In genomic region chr6:27592107-27592480, GRCh38 we compare ENCODE assay signal across 10 cellular contexts.
DNase-seq lines count a peak whose midpoint lies in the region; ATAC-seq, FAIRE-seq and TF ChIP-seq lines count a peak whose summit lies in the region.
"Had no signal": no experiment of that assay in that cellular context is flagged by ENCODE, and none has a peak within 500 bp of the region (broad histone marks: within the 10 kb centered on the region; RNA-seq: fewer than 3 reads in every experiment).

No MANE protein-coding gene starts in this region.

- TF ChIP-seq CTCF in HepG2 (CRISPR knock-in tag; IDR thresholded peaks at IDR 0.05) (no peak), right lobe of liver (IDR thresholded peaks at IDR 0.05) (no peak), endodermal cell (conservative IDR thresholded peaks at IDR 0.05) (peak; percentile 46), CD14-positive monocyte (IDR thresholded peaks at IDR 0.05) (no peak)

- in situ Hi-C loops in HepG2 (cut with HindIII; ENCODE audit: extremely low pct_ligation_motif_present, low pct_unique_long_range_greater_than_20kb), result no loop called here

- CTCF ChIA-PET in HepG2 (lab: Yijun Ruan, JAX; ENCODE audit: low intra/inter-chr PET ratio, low total read pairs), result no interaction called here

- H3K4me3 ChIP-seq in HepG2 (replicated peaks in 1 of 3; ENCODE audit: insufficient read depth in 1 of 3, low read depth in 2 of 3, low read length in 3 of 3) (peak overlapping the region; percentile 58 to 76 (median 74)), right lobe of liver (no peak overlapping the region), endodermal cell (ENCODE audit: low read length) (peak overlapping the region; percentile 90)

- ATAC-seq in HepG2 (peak; percentile 60), right lobe of liver (no peak)

- 14% methylated on average over 13 of the region's 13 CpGs for WGBS in HepG2 (ENCODE audit: low lambda C conversion rate)
- WGBS in right lobe of liver (ENCODE audit: insufficient coverage, low coverage, low lambda C conversion rate, missing lambda C conversion rate), result 1% methylated on average over 13 of the region's 13 CpGs
- 0 to 1% methylated on average over 13 of the region's 13 CpGs for WGBS in endodermal cell (ENCODE audit: insufficient coverage in 1 of 2, insufficient read length in 1 of 2), 2 experiments

- intact Hi-C loops in HepG2 (cut with micrococcal nuclease; ENCODE audit: unreplicated experiment) (loop anchor here (5.0 to 10.0 kb wide), 4 partner anchors 45 to 120 kb away; partner anchors contain the start of gene ZNF184), right lobe of liver (cut with DNase I) (no loop called here), CD14-positive monocyte (cut with micrococcal nuclease) (no loop called here)

- H3K79me2 ChIP-seq in HepG2 (ENCODE audit: insufficient read depth, low read length), result no peaks in the 10 kb centered on the region

- H3K27me3 Mint-ChIP-seq in endodermal cell (ENCODE audit: insufficient read depth), result peaks cover 12% of the 10 kb centered on the region
- H3K27me3 Mint-ChIP-seq in CD14-positive monocyte (ENCODE audit: low read depth in 3 of 3), result peaks cover 18 to 31% (median 30%) of the 10 kb centered on the region in 3 donors

- no TSS peak for BruUV-seq in HepG2 (replicated peaks; lab: Mats Ljungman, UMichigan)

- H3K27me3 ChIP-seq in HepG2 (ENCODE audit: control insufficient read depth in 1 of 2, insufficient read depth in 2 of 2, low read length in 2 of 2) (peaks cover 0 to 22% of the 10 kb centered on the region in 2 experiments; a peak in 1 of 5 replicates), right lobe of liver (peaks cover 0 to 37% of the 10 kb centered on the region in 2 donors), endodermal cell (ENCODE audit: control insufficient read depth, insufficient read depth, low read length, poor library complexity, severe bottlenecking) (peaks cover 15% of the 10 kb centered on the region)

- FAIRE-seq in HepG2 (lab: Jason Lieb, UNC), result no peak

- H3K9me3 Mint-ChIP-seq in endodermal cell, result no peaks in the 10 kb centered on the region
- H3K9me3 Mint-ChIP-seq in CD14-positive monocyte, result peaks cover 0 to 16% (median 11%) of the 10 kb centered on the region in 7 donors

- H3K9ac ChIP-seq in HepG2 (ENCODE audit: insufficient read depth, low read depth, low read length) (peak overlapping the region; percentile 45; the same call in 1 of the 2 replicates), endodermal cell (ENCODE audit: extremely low read depth, low read length, poor library complexity, severe bottlenecking) (peak overlapping the region; percentile 15)

- no peak for TF ChIP-seq RAD21 in HepG2 (CRISPR knock-in tag; IDR thresholded peaks at IDR 0.05)

- H3K4me1 ChIP-seq in HepG2 (ENCODE audit: insufficient read depth, low read length) (peaks cover 35% of the 10 kb centered on the region), right lobe of liver (no peaks in the 10 kb centered on the region), endodermal cell (ENCODE audit: control insufficient read depth, insufficient read depth, low read length) (no peaks in the 10 kb centered on the region)

- peak overlapping the region; percentile 99 for H3K4me2 ChIP-seq in HepG2 (ENCODE audit: low read depth, low read length)

- H3K4me1 Mint-ChIP-seq in endodermal cell, result no peaks in the 10 kb centered on the region
- H3K4me1 Mint-ChIP-seq in CD14-positive monocyte, result no peaks in the 10 kb centered on the region

- DNase-seq in HepG2 (ENCODE audit: low spot score) (no peak), right lobe of liver (no peak), NCI-H1105 (lab: John Stamatoyannopoulos, UW) (peak; percentile 41), endodermal cell (peak; percentile 68), MV-4-11 (lab: John Stamatoyannopoulos, UW) (no peak), CD14-positive monocyte (ENCODE audit: low spot score) (no peak), NCI-H2196 (lab: John Stamatoyannopoulos, UW; ENCODE audit: unreplicated experiment) (no peak)
- no peak for DNase-seq in activated T-cell treated with anti-CD3 and anti-CD28 coated beads, Interleukin-2, amount 50 U/mL, for 1 hour
- DNase-seq: DND-41, Right ventricle myocardium superior had no signal

- H3K27ac Mint-ChIP-seq in endodermal cell (no peak overlapping the region), CD14-positive monocyte (no peak overlapping the region)

- H2AFZ ChIP-seq in HepG2 (ENCODE audit: low read length), result peak overlapping the region; percentile 83

- H3K36me3 Mint-ChIP-seq in endodermal cell (ENCODE audit: low read depth), result no peaks in the 10 kb centered on the region
- H3K36me3 Mint-ChIP-seq in CD14-positive monocyte, result no peaks in the 10 kb centered on the region

- TF ChIP-seq EP300 in HepG2 (IDR thresholded peaks at IDR 0.05; ENCODE audit: low read depth in 2 of 2, low read length in 2 of 2) (no peak), HepG2 (CRISPR knock-in tag; IDR thresholded peaks at IDR 0.05; ENCODE audit: borderline replicate concordance) (no peak)

- H3K27ac ChIP-seq in HepG2 (ENCODE audit: extremely low read length, insufficient read depth, low read length) (no peak overlapping the region), right lobe of liver (no peak overlapping the region), endodermal cell (ENCODE audit: low read depth, low read length) (no peak overlapping the region)

- H3K36me3 ChIP-seq in HepG2 (replicated peaks in 1 of 2; ENCODE audit: control insufficient read depth in 1 of 2, insufficient read depth in 2 of 2, low read length in 2 of 2) (no peaks in the 10 kb centered on the region), right lobe of liver (peaks cover 0 to 2% (median 0%) of the 10 kb centered on the region in 4 donors), endodermal cell (ENCODE audit: control insufficient read depth, insufficient read depth, low read length) (no peaks in the 10 kb centered on the region)

- POLR2A ChIA-PET in HepG2 (lab: Yijun Ruan, JAX), result interaction anchor here (1.0 to 1.3 kb wide), 2 partner anchors 47 to 119 kb away, joined by 4 to 5 read pairs; partner anchors contain the start of gene ZNF184

- no peak for TF ChIP-seq POLR2A in HepG2 (IDR thresholded peaks at IDR 0.05; ENCODE audit: insufficient read depth in 1 of 2, low read depth in 2 of 2, low read length in 2 of 2)
- no peak for TF ChIP-seq POLR2A in right lobe of liver (IDR thresholded peaks at IDR 0.05)

- H3K4me3 Mint-ChIP-seq in endodermal cell (no peak overlapping the region), CD14-positive monocyte (no peak overlapping the region)

- no peaks in the 10 kb centered on the region for H4K20me1 ChIP-seq in HepG2 (ENCODE audit: insufficient read depth, low read length)

- no peaks in the 10 kb centered on the region for H3K9me3 ChIP-seq in HepG2 (ENCODE audit: low read length)
- no peaks in the 10 kb centered on the region for H3K9me3 ChIP-seq in right lobe of liver
- H3K9me3 ChIP-seq in endodermal cell (ENCODE audit: control insufficient read depth, low read length), result no peaks in the 10 kb centered on the region

TF ChIP-seq in HepG2, 621 proteins besides CTCF, POLR2A, EP300 and RAD21 (continues in another document):
- TF ChIP-seq ZNF652 (CRISPR knock-in tag; IDR thresholded peaks at IDR 0.05; ENCODE audit: borderline replicate concordance, low read depth) (no peak), ZNF33A (CRISPR knock-in tag; IDR thresholded peaks at IDR 0.05; ENCODE audit: borderline replicate concordance) (0 out of 2 replicates have a peak, but pooled peaks have one; percentile 34), IRX3 (CRISPR knock-in tag; IDR thresholded peaks at IDR 0.05; ENCODE audit: borderline replicate concordance, low read depth) (no peak), MYC (CRISPR knock-in tag; IDR thresholded peaks at IDR 0.05; ENCODE audit: borderline replicate concordance) (no peak), NCOA1 (CRISPR knock-in tag; IDR thresholded peaks at IDR 0.05) (0 out of 2 replicates have a peak, but pooled peaks have one; percentile 21), JUNB (CRISPR knock-in tag; IDR thresholded peaks at IDR 0.05; ENCODE audit: borderline replicate concordance) (no peak), ZNF678 (CRISPR knock-in tag; IDR thresholded peaks at IDR 0.05) (0 out of 2 replicates have a peak, but pooled peaks have one; percentile 16), NFIC (IDR thresholded peaks at IDR 0.05; ENCODE audit: low read length) (no peak), ZNF383 (CRISPR knock-in tag; IDR thresholded peaks at IDR 0.05; ENCODE audit: borderline replicate concordance) (0 out of 2 replicates have a peak, but pooled peaks have one; percentile 11), LCORL (IDR thresholded peaks at IDR 0.05) (no peak), LCORL (CRISPR knock-in tag; IDR thresholded peaks at IDR 0.05) (peak; percentile 1; the same call in 1 of the 2 replicates), ZNF331 (CRISPR knock-in tag; IDR thresholded peaks at IDR 0.05) (no peak), ZBTB34 (CRISPR knock-in tag; IDR thresholded peaks at IDR 0.05) (0 out of 2 replicates have a peak, but pooled peaks have one; percentile 5), TCF7 (IDR thresholded peaks at IDR 0.05; ENCODE audit: low read depth) (no peak)
- TF ChIP-seq, protein P1, sequence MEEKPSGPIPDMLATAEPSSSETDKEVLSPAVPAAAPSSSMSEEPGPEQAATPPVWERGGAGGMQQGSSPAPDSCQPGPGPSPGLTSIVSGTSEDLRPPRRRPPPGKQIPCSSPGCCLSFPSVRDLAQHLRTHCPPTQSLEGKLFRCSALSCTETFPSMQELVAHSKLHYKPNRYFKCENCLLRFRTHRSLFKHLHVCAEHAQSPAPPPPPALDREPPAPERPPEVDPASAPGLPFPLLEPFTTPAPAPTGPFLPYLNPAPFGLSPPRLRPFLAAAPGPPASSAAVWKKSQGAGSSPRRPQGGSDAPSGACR (CRISPR knock-in tag; IDR thresholded peaks at IDR 0.05), result 0 out of 2 replicates have a peak, but pooled peaks have one; percentile 43

Comparison
In these comparisons a context has a peak if more than half of its experiments do, and no peak if none do; other contexts are left out.
1. H3K4me3 ChIP-seq: peak in HepG2 (3 of 3) and endodermal cell (single experiment); none in right lobe of liver (0 of 3).
2. DNase-seq: peak in NCI-H1105 (single experiment) and endodermal cell (single experiment); none in HepG2 (single experiment), right lobe of liver (0 of 3), MV-4-11 (single experiment), CD14-positive monocyte (single experiment), activated T-cell treated with anti-CD3 and anti-CD28 coated beads, Interleukin-2, amount 50 U/mL, for 1 hour (single experiment) and NCI-H2196 (single experiment).